In the genomic region with DNA sequence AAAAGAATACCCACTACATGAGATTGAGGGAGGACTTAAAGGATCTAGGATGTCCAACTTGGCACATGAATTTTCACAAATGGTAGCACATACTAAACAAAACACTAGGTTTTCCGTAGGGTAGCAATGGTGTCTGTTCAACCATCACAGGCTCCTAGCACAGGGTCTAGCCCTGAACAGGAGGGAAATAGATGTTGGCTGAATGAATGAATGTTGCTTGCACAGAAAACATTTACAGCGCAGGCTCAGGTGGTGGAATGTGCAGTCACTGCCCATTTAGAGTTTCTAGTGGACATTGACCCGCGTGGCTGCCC, we compare ENCODE assay signal across 8 cellular contexts. TPM values are rescaled to one million over a fixed set of nuclear protein-coding genes. Genes with fewer than 3 reads are reported as not detected.
A peak's percentile ranks its signal among the peaks of the same experiment; 100 is the strongest.
DNase-seq lines count a peak whose midpoint lies in the region; ATAC-seq and TF ChIP-seq lines count a peak whose summit lies in the region.

No MANE protein-coding gene starts in this region.

- no peak overlapping the region for H4K91ac ChIP-seq in H9 (ENCODE audit: insufficient read length, low read depth, low read length)

- H3K4me1 Mint-ChIP-seq in H9: peaks cover 32 to 42% of the 10 kb centered on the region in 2 experiments

- peak overlapping the region; percentile 72 for H3K4me2 ChIP-seq in H9 (ENCODE audit: insufficient read depth, insufficient read length, low read length)
- peak overlapping the region; percentile 87 for H3K4me2 ChIP-seq in OCI-LY3 (ENCODE audit: low read length)

- intact Hi-C loops in esophagus squamous epithelium (cut with DNase I): loop anchor here (10.0 kb wide), 1 partner anchor 304 kb away; the partner anchor contains the start of gene FBXL3

- H3K56ac ChIP-seq in H9 (ENCODE audit: insufficient read length, low read depth, low read length): no peak overlapping the region

- peaks cover 2% of the 10 kb centered on the region; the same call in 1 of the 2 replicates for H3K79me2 ChIP-seq in H9 (ENCODE audit: insufficient read depth, low read length)
- H3K79me2 ChIP-seq in OCI-LY3 (ENCODE audit: low read length): peaks cover 31% of the 10 kb centered on the region

- no peak overlapping the region for H3K27ac Mint-ChIP-seq in H9

- H3K4ac ChIP-seq in H9 (ENCODE audit: low read depth, low read length): no peak overlapping the region

- H4K8ac ChIP-seq in H9 (replicated peaks; ENCODE audit: insufficient read length, low read depth, low read length): no peak overlapping the region

- H3K27ac ChIP-seq in H9 (ENCODE audit: insufficient read length, low read depth, low read length): no peak overlapping the region
- peak overlapping the region; percentile 97 for H3K27ac ChIP-seq in OCI-LY3 (ENCODE audit: low read length)
- peak overlapping the region; percentile 89 to 94 (median 93) for H3K27ac ChIP-seq in esophagus squamous epithelium
- peak overlapping the region in 20 of 21 experiments; percentile 56 to 98 (median 88) for H3K27ac ChIP-seq in skin epidermis

- peak overlapping the region; percentile 88 for H3K4me3 ChIP-seq in OCI-LY3 (ENCODE audit: low read length)
- peak overlapping the region; percentile 67 to 86 (median 76) for H3K4me3 ChIP-seq in esophagus squamous epithelium
- H3K4me3 ChIP-seq in skin epidermis: peak overlapping the region; percentile 54 to 81 (median 73)

- no peak overlapping the region for H2BK15ac ChIP-seq in H9 (ENCODE audit: low read depth, low read length)

- ATAC-seq in GM18499 (IDR thresholded peaks at IDR 0.05; ENCODE audit: insufficient read depth, unreplicated experiment): peak; percentile 0

- H2BK20ac ChIP-seq in H9 (ENCODE audit: low read depth, low read length, poor library complexity, severe bottlenecking): no peak overlapping the region

- no peak overlapping the region for H2BK5ac ChIP-seq in H9 (ENCODE audit: insufficient read length, low read length)

- no peaks in the 10 kb centered on the region for H3K4me1 ChIP-seq in H9 (ENCODE audit: insufficient read depth, low read length)
- peaks cover 36% of the 10 kb centered on the region for H3K4me1 ChIP-seq in OCI-LY3 (ENCODE audit: low read length)
- H3K4me1 ChIP-seq in esophagus squamous epithelium: peaks cover 18 to 50% (median 25%) of the 10 kb centered on the region in 3 donors

- H3K27me3 ChIP-seq in H9 (ENCODE audit: insufficient read depth, low read length) (peaks cover 3% of the 10 kb centered on the region; the same call in 1 of the 2 replicates), OCI-LY3 (ENCODE audit: low read depth, low read length) (0 out of 2 replicates have a peak, but pooled peaks cover 5% of the 10 kb centered on the region), esophagus squamous epithelium (no peaks in the 10 kb centered on the region)

- H3K18ac ChIP-seq in H9 (ENCODE audit: insufficient read length, low read depth, low read length): no peak overlapping the region

- H3K27me3 Mint-ChIP-seq in H9 (ENCODE audit: low read depth): peaks cover 29% of the 10 kb centered on the region

- no peak overlapping the region for H2AFZ ChIP-seq in H9 (ENCODE audit: low read length)
- peak overlapping the region; percentile 73 for H2AFZ ChIP-seq in OCI-LY3 (ENCODE audit: low read depth, low read length)

- no peak for TF ChIP-seq CTCF in H9 (conservative IDR thresholded peaks at IDR 0.05)
- no peak for TF ChIP-seq CTCF in OCI-LY3 (IDR thresholded peaks at IDR 0.05; ENCODE audit: low read depth, low read length)
- no peak for TF ChIP-seq CTCF in esophagus squamous epithelium (IDR thresholded peaks at IDR 0.05)

- H3K36me3 Mint-ChIP-seq in H9 (ENCODE audit: insufficient read depth in 1 of 3, low read depth in 3 of 3): no peaks in the 10 kb centered on the region

- H2AK5ac ChIP-seq in H9 (ENCODE audit: insufficient read length, low read length): no peak overlapping the region

- TF ChIP-seq POLR2A in esophagus squamous epithelium (IDR thresholded peaks at IDR 0.05): no peak

- peak overlapping the region; percentile 86 to 95 for H3K4me3 Mint-ChIP-seq in H9

- peaks cover 2% of the 10 kb centered on the region for H4K20me1 ChIP-seq in H9 (ENCODE audit: control insufficient read depth, insufficient read depth, insufficient read length)
- peaks cover 15% of the 10 kb centered on the region for H4K20me1 ChIP-seq in OCI-LY3 (ENCODE audit: insufficient read depth, low read length)

- no peaks in the 10 kb centered on the region for H3K79me1 ChIP-seq in H9 (ENCODE audit: insufficient read depth, low read depth, low read length, poor library complexity, severe bottlenecking)

- H3K36me3 ChIP-seq in OCI-LY3 (replicated peaks; ENCODE audit: low read depth, low read length) (no peaks in the 10 kb centered on the region), esophagus squamous epithelium (no peaks in the 10 kb centered on the region)

- H2BK120ac ChIP-seq in H9 (ENCODE audit: low read depth, low read length, poor library complexity, severe bottlenecking): no peak overlapping the region

- H3K23me2 ChIP-seq in H9 (ENCODE audit: insufficient read length, low read depth, low read length, poor library complexity, severe bottlenecking): peaks cover 18% of the 10 kb centered on the region

- no CpG with 5 or more reads among the region's 4 CpGs for WGBS in H9 (ENCODE audit: extremely low coverage, insufficient read length, low lambda C conversion rate)
- WGBS in esophagus squamous epithelium, 2 donors: 0% methylated on average over 4 of the region's 4 CpGs

- H3K14ac ChIP-seq in H9 (ENCODE audit: insufficient read depth, low read length): no peak overlapping the region

- H3T11ph ChIP-seq in H9 (ENCODE audit: low read length): no peak overlapping the region

- H3K23ac ChIP-seq in H9 (ENCODE audit: insufficient read length, low read depth, low read length): no peak overlapping the region

- H3K9me3 Mint-ChIP-seq in H9: no peaks in the 10 kb centered on the region

- no peak overlapping the region for H2BK12ac ChIP-seq in H9 (ENCODE audit: insufficient read length, low read depth, low read length)

- DNase-seq in H9: no peak
- DNase-seq in esophagus squamous epithelium (lab: John Stamatoyannopoulos, UW): no peak
- DNase-seq in NCI-H510A (lab: John Stamatoyannopoulos, UW): no peak
- DNase-seq in NCI-H748 treated with DMSO at 0.1 percent for 48 hours (lab: John Stamatoyannopoulos, UW): no peak
- DNase-seq in NCI-H446 (lab: John Stamatoyannopoulos, UW): no peak

- H3K9me3 ChIP-seq in H9 (ENCODE audit: control insufficient read depth, low read depth, low read length) (no peaks in the 10 kb centered on the region), OCI-LY3 (ENCODE audit: insufficient read depth, low read length) (no peaks in the 10 kb centered on the region), esophagus squamous epithelium (no peaks in the 10 kb centered on the region)

- no peak overlapping the region for H3K9ac ChIP-seq in H9 (ENCODE audit: extremely low read depth, insufficient read length, low read length)
- H3K9ac ChIP-seq in OCI-LY3 (ENCODE audit: low read length): peak overlapping the region; percentile 56

- no peak overlapping the region for H4K5ac ChIP-seq in H9 (ENCODE audit: insufficient read length, low read depth, low read length)

RNA-seq across cellular contexts. Expression of gene MYCBP2, which starts 1.9 kb away (rescaled TPM):
- total RNA-seq in H9 (2021): 26.7 and 32.0 TPM in 2 replicates
- total RNA-seq in esophagus squamous epithelium: 100 to 1,000 TPM in 3 of 4 donors, 10 to 100 TPM in 1; 80.9 to 167 (median 130) TPM
